23 cellular contexts compared by ENCODE assay signal in genomic region chr1:182644863-182645262, GRCh38. TPM values are rescaled to one million over a fixed set of nuclear protein-coding genes. Genes with fewer than 3 reads are reported as not detected.
DNase-seq lines count a peak whose midpoint lies in the region; ATAC-seq and TF ChIP-seq lines count a peak whose summit lies in the region.
"Had no signal": no experiment of that assay in that cellular context is flagged by ENCODE, and none has a peak within 500 bp of the region (broad histone marks: within the 10 kb centered on the region; RNA-seq: fewer than 3 reads in every experiment).

No MANE protein-coding gene starts in this region.

- POLR2A ChIA-PET in OCI-LY7 (lab: Charles Lee): interaction anchor here (0.6 to 5.5 kb wide), 10 partner anchors 9 to 94 kb away, joined by 3 to 24 read pairs (median 4); no protein-coding TSS in a partner anchor

- H3K27ac ChIP-seq in DOHH2 (ENCODE audit: low read depth, low read length) (peak overlapping the region; percentile 8; the same call in 1 of the 2 replicates), OCI-LY7 (ENCODE audit: low read depth, low read length, poor library complexity, severe bottlenecking) (no peak overlapping the region)
- H3K27ac ChIP-seq: psoas muscle, uterus, VCaP had no signal

- H3K27ac Mint-ChIP-seq in nephron: peak overlapping the region in 2 of 3 experiments; percentile 12 to 40
- H3K27ac Mint-ChIP-seq: CD8-positive, alpha-beta T cell had no signal

- no peaks in the 10 kb centered on the region for H3K9me3 Mint-ChIP-seq in nephron
- H3K9me3 Mint-ChIP-seq: CD8-positive, alpha-beta T cell; central memory CD8-positive, alpha-beta T cell had no signal

- H3K4me1 Mint-ChIP-seq in nephron: peaks cover 8% of the 10 kb centered on the region
- H3K4me1 Mint-ChIP-seq: central memory CD8-positive, alpha-beta T cell had no signal

- H3K9me2 ChIP-seq in DOHH2 (replicated peaks; ENCODE audit: control insufficient read depth, low read length): no peaks in the 10 kb centered on the region
- no peaks in the 10 kb centered on the region for H3K9me2 ChIP-seq in OCI-LY7 (ENCODE audit: insufficient read depth, low read length)

- H3K79me2 ChIP-seq in DOHH2 (ENCODE audit: control insufficient read depth, low read length) (no peaks in the 10 kb centered on the region), OCI-LY7 (ENCODE audit: insufficient read depth, low read depth, low read length) (no peaks in the 10 kb centered on the region)

- peak overlapping the region; percentile 8; the same call in 1 of the 2 replicates for H2AFZ ChIP-seq in OCI-LY7 (ENCODE audit: low read length)

- peaks cover 3% of the 10 kb centered on the region for H3K27me3 Mint-ChIP-seq in nephron (ENCODE audit: low read depth)

- intact Hi-C loops in OCI-LY7 (cut with micrococcal nuclease; ENCODE audit: unreplicated experiment): no loop called here

- H3K36me3 ChIP-seq in DOHH2 (ENCODE audit: control insufficient read depth, low read length) (no peaks in the 10 kb centered on the region), OCI-LY7 (ENCODE audit: insufficient read depth, low read length) (no peaks in the 10 kb centered on the region)
- H3K36me3 ChIP-seq: uterus had no signal

- peaks cover 53% of the 10 kb centered on the region for H3K4me1 ChIP-seq in DOHH2 (ENCODE audit: control insufficient read depth, low read length)
- peaks cover 39% of the 10 kb centered on the region for H3K4me1 ChIP-seq in OCI-LY7 (ENCODE audit: insufficient read depth, low read length, poor library complexity, severe bottlenecking)
- H3K4me1 ChIP-seq: psoas muscle, uterus had no signal

- TF ChIP-seq CTCF in DOHH2 (IDR thresholded peaks at IDR 0.05; ENCODE audit: low read depth, low read length, poor library complexity, severe bottlenecking) (peak; percentile 54), OCI-LY7 (conservative IDR thresholded peaks at IDR 0.05; ENCODE audit: low read length) (0 out of 2 replicates have a peak, but pooled peaks have one; percentile 31), nephron (IDR thresholded peaks at IDR 0.05; ENCODE audit: unreplicated experiment in 3 of 3) (no peak)

- ATAC-seq in GM19351 (IDR thresholded peaks at IDR 0.05; ENCODE audit: unreplicated experiment): peak; percentile 67
- ATAC-seq in stimulated activated naive CD8-positive, alpha-beta T cell treated with anti-CD3 and anti-CD28 coated beads, Interleukin-15, Interleukin-2, amounts not matched to agents 100 U/mL and 50 U/mL, for 24 hours: no peak
- ATAC-seq in GM21737 (IDR thresholded peaks at IDR 0.05; ENCODE audit: unreplicated experiment): no peak
- ATAC-seq: CD8-positive, alpha-beta T cell; PC-3; psoas muscle had no signal

- H3K4me3 ChIP-seq in DOHH2 (ENCODE audit: low read length): peak overlapping the region; percentile 34
- H3K4me3 ChIP-seq in OCI-LY7 (ENCODE audit: low read depth, low read length, poor library complexity, severe bottlenecking): no peak overlapping the region
- H3K4me3 ChIP-seq: psoas muscle, uterus had no signal

- no peaks in the 10 kb centered on the region for H3K9me3 ChIP-seq in DOHH2 (ENCODE audit: control insufficient read depth, insufficient read depth, low read length)
- no peaks in the 10 kb centered on the region for H3K9me3 ChIP-seq in OCI-LY7 (ENCODE audit: low read length)
- H3K9me3 ChIP-seq: psoas muscle, uterus had no signal

- peaks cover 4% of the 10 kb centered on the region for H3F3A ChIP-seq in DOHH2 (ENCODE audit: control insufficient read depth, insufficient read depth)

- BruUV-seq in OCI-LY7 (replicated peaks; lab: Mats Ljungman, UMichigan): no TSS peak

- H4K20me1 ChIP-seq in DOHH2 (ENCODE audit: control insufficient read depth, insufficient read depth, low read depth, low read length) (no peaks in the 10 kb centered on the region), OCI-LY7 (ENCODE audit: insufficient read depth, low read length) (no peaks in the 10 kb centered on the region)

- no peaks in the 10 kb centered on the region for H3K27me3 ChIP-seq in DOHH2 (ENCODE audit: control insufficient read depth, low read length)
- H3K27me3 ChIP-seq: uterus had no signal

- CTCF ChIA-PET in OCI-LY7 (lab: Charles Lee; ENCODE audit: unreplicated experiment): interaction anchor here (0.8 kb wide), 1 partner anchor 9 kb away, joined by 3 read pairs; no protein-coding TSS in a partner anchor

- H3K4me2 ChIP-seq in DOHH2 (ENCODE audit: low read length) (peak overlapping the region; percentile 55), OCI-LY7 (ENCODE audit: low read length) (peak overlapping the region; percentile 30; the same call in 1 of the 2 replicates)

- no peak overlapping the region for H3K4me3 Mint-ChIP-seq in nephron
- H3K4me3 Mint-ChIP-seq: CD8-positive, alpha-beta T cell; central memory CD8-positive, alpha-beta T cell had no signal

- H3K36me3 Mint-ChIP-seq in nephron (ENCODE audit: low read depth): no peaks in the 10 kb centered on the region
- H3K36me3 Mint-ChIP-seq: CD8-positive, alpha-beta T cell had no signal

- DNase-seq in OCI-LY7 (ENCODE audit: low spot score): peak; percentile 71
- DNase-seq in stimulated activated naive CD8-positive, alpha-beta T cell treated with anti-CD3 and anti-CD28 coated beads, Interleukin-15, Interleukin-2, amounts not matched to agents 100 U/mL and 50 U/mL, for 24 hours: no peak
- no peak for DNase-seq in activated naive CD4-positive, alpha-beta T cell treated with Interleukin-2 at 50 U/mL for 16 hours
- no peak for DNase-seq in anterior cingulate cortex (lab: John Stamatoyannopoulos, UW)
- DNase-seq: activated CD4-positive, alpha-beta T cell treated with anti-CD3 and anti-CD28 coated beads, Interleukin-2, amount 50 U/mL, for 4 hours; activated gamma-delta T cell treated with Interleukin-2 at 50 U/mL for 16 hours; amygdala; CD8-positive, alpha-beta T cell; EL; NCI-H69; PC-3; psoas muscle; uterus had no signal

RNA-seq across cellular contexts. Expression of gene RGS8, which starts 39.5 kb away (rescaled TPM):
- total RNA-seq in OCI-LY7 (2014; rRNA removed; shearing (Covaris generic)): 0.10 TPM in 1 of 2 replicates, not detected in the other
- 0.31 and 1.2 TPM in 2 replicates for total RNA-seq in OCI-LY7 (2022)
- total RNA-seq: CD8-positive, alpha-beta T cell; LHCN-M2; mononuclear cell; PC-3; psoas muscle; skeletal muscle tissue; T-helper 1 cell treated with Interleukin-12 subunit alpha and Interleukin-12 subunit beta and Interleukin-4 antibody, amounts not matched to agents 30 ng/mL and 1 ng/mL, for 36 hours; uterus had no signal

RNA-seq across cellular contexts. Expression of gene RGS16, which starts 40.7 kb away (rescaled TPM):
- total RNA-seq in OCI-LY7 (2014; rRNA removed; shearing (Covaris generic)): 17.9 and 20.1 TPM in 2 replicates
- total RNA-seq in OCI-LY7 (2022): 22.5 and 29.5 TPM in 2 replicates
- total RNA-seq: LHCN-M2 had no signal

RNA-seq across cellular contexts. Expression of gene RNASEL, which starts 55.8 kb away (rescaled TPM):
- 1.3 and 2.2 TPM in 2 replicates for total RNA-seq in OCI-LY7 (2014; rRNA removed; shearing (Covaris generic))
- total RNA-seq in OCI-LY7 (2022): 3.0 and 4.0 TPM in 2 replicates

Comparison
In these comparisons a context has a peak if more than half of its experiments do, and no peak if none do; other contexts are left out.
1. CTCF ChIP-seq: peak in DOHH2 (single experiment) and OCI-LY7 (single experiment); none in nephron (0 of 3).